8 cellular contexts compared by ENCODE assay signal in the genomic region with DNA sequence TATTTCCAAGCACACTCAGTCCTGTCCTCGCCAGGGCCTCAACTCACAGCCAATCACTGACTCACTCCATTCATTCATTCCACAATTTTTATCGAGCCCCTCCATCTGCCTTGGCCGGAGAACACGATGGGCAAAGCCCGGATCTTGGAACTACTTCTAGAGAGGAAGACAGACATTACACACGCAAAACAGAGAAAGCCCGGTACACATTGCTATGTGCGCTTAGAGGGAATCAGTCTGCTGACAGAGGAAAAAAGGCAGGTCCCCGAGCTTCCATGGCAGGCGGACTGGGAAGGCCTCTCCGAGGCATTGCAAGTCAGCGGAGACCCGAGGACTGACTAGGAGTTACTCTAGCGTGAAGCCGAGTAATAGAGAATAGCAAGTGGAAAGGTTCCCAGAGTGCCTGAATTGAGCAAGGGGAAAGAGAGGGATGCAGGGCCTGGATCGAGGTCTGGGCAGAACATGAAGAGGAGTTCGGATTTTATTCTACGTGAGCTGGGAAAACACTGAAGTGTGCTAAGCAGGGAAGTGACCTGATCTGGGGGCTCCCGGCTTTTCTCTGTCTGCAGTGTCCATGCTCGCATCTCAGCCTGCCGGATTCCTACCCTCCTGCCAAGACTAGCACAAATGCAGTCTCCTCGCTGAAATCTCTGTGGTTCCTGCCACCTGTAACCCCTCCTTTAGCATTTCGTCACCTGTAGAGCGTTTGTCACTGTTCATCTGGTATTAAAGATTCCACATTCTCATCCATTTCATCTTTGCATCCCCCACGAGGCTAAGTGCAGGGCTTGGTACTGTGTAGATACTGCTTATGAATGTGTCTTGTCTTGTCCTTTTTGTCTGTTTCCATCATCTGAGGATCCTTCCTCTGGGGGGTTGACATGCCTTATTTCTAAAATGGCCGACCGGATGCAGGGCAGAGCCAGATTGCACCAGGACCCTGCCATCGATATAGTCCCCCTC. TPM values are rescaled to one million over a fixed set of nuclear protein-coding genes. Genes with fewer than 3 reads are reported as not detected.
DNase-seq lines count a peak whose midpoint lies in the region; ATAC-seq, FAIRE-seq and TF ChIP-seq lines count a peak whose summit lies in the region.

No MANE protein-coding gene starts in this region.

- H2AFZ ChIP-seq in endothelial cell of umbilical vein (ENCODE audit: low read depth, low read length), result peak overlapping the region; percentile 86

- no peaks in the 10 kb centered on the region for H3K9me1 ChIP-seq in endothelial cell of umbilical vein (replicated peaks; ENCODE audit: control insufficient read depth, extremely low read depth, insufficient read depth, low read length)

- no peaks in the 10 kb centered on the region; the same call in 1 of the 2 replicates for H3K4me1 ChIP-seq in SJCRH30
- H3K4me1 ChIP-seq in endothelial cell of umbilical vein (ENCODE audit: control insufficient read depth, extremely low read depth, insufficient read depth, low read length), result peaks cover 13% of the 10 kb centered on the region
- peaks cover 5% of the 10 kb centered on the region for H3K4me1 ChIP-seq in mucosa of descending colon (ENCODE audit: low read depth)

- BruUV-seq in endothelial cell of umbilical vein (replicated peaks; lab: Mats Ljungman, UMichigan), result TSS peak; percentile 15

- CTCF ChIA-PET in AG04450 (lab: Charles Lee) (interaction anchor here (1.6 kb wide), 1 partner anchor 432 kb away, joined by 9 read pairs; no protein-coding TSS in a partner anchor), endothelial cell of umbilical vein (lab: Charles Lee) (interaction anchor here (0.7 to 3.7 kb wide), 10 partner anchors 8 to 432 kb away, joined by 3 to 24 read pairs (median 5); partner anchors contain the start of genes LEPR and LEPROT)

- no peaks in the 10 kb centered on the region for H3K9me3 ChIP-seq in AG04450 (ENCODE audit: control insufficient read depth, insufficient read depth, low read length)
- no peaks in the 10 kb centered on the region for H3K9me3 ChIP-seq in SJCRH30 (replicated peaks)
- no peaks in the 10 kb centered on the region for H3K9me3 ChIP-seq in endothelial cell of umbilical vein (replicated peaks; ENCODE audit: control insufficient read depth, insufficient read depth, low read length)
- H3K9me3 ChIP-seq in mucosa of descending colon, result no peaks in the 10 kb centered on the region

- H3K27ac ChIP-seq in AG04450 (ENCODE audit: low read depth, low read length), result no peak overlapping the region
- no peak overlapping the region for H3K27ac ChIP-seq in SJCRH30
- H3K27ac ChIP-seq in endothelial cell of umbilical vein (ENCODE audit: insufficient read depth, low read depth, low read length), result no peak overlapping the region

- peak overlapping the region; percentile 82 for H3K4me2 ChIP-seq in endothelial cell of umbilical vein (ENCODE audit: insufficient read depth, low read length)

- peak overlapping the region; percentile 55 for H3K4me3 ChIP-seq in AG04450 (ENCODE audit: low read depth, low read length)
- H3K4me3 ChIP-seq in SJCRH30, result peak overlapping the region; percentile 61
- peak overlapping the region; percentile 28 to 80 (median 70) for H3K4me3 ChIP-seq in endothelial cell of umbilical vein (replicated peaks in 1 of 3; ENCODE audit: insufficient read depth in 1 of 3, low read depth in 1 of 3, low read length in 3 of 3)
- H3K4me3 ChIP-seq in mucosa of descending colon, result no peak overlapping the region

- ATAC-seq in GM21717 (IDR thresholded peaks at IDR 0.05; ENCODE audit: unreplicated experiment) (peak; percentile 1), mucosa of descending colon (peak; percentile 18), HG03565 (IDR thresholded peaks at IDR 0.05; ENCODE audit: unreplicated experiment) (no peak), GM21737 (IDR thresholded peaks at IDR 0.05; ENCODE audit: unreplicated experiment) (no peak), HG02840 (IDR thresholded peaks at IDR 0.05; ENCODE audit: low FRiP score, unreplicated experiment) (no peak)

- no peak for TF ChIP-seq POLR2A in endothelial cell of umbilical vein (IDR thresholded peaks at IDR 0.05; ENCODE audit: low read depth, low read length)

- H3K36me3 ChIP-seq in SJCRH30 (no peaks in the 10 kb centered on the region), endothelial cell of umbilical vein (ENCODE audit: control insufficient read depth in 2 of 2, extremely low read depth in 1 of 2, insufficient read depth in 2 of 2, low read length in 2 of 2) (no peaks in the 10 kb centered on the region), mucosa of descending colon (ENCODE audit: low read depth) (no peaks in the 10 kb centered on the region)

- H3K79me2 ChIP-seq in endothelial cell of umbilical vein (ENCODE audit: control insufficient read depth, insufficient read depth, low read length), result no peaks in the 10 kb centered on the region

- DNase-seq in AG04450 (ENCODE audit: low read depth, low spot score) (no peak), SJCRH30 (no peak), endothelial cell of umbilical vein (ENCODE audit: low read depth, low spot score) (peak; percentile 50), mucosa of descending colon (peak in 1 of 3 donors; percentile 9)

- dilution Hi-C loops in endothelial cell of umbilical vein (cut with MboI; ENCODE audit: extremely low pct_ligation_motif_present, low sequenced_read_pairs), result no loop called here

- H3K9ac ChIP-seq in endothelial cell of umbilical vein (replicated peaks; ENCODE audit: extremely low read depth, insufficient read depth, low read length), result peak overlapping the region; percentile 69

- TF ChIP-seq CTCF in AG04450 (IDR thresholded peaks at IDR 0.05; ENCODE audit: low read depth, low read length), result no peak
- TF ChIP-seq CTCF in endothelial cell of umbilical vein (IDR thresholded peaks at IDR 0.05; ENCODE audit: extremely low read depth in 1 of 2, insufficient read depth in 1 of 2, low read depth in 1 of 2, low read length in 2 of 2), result no peak
- no peak for TF ChIP-seq CTCF in mucosa of descending colon (IDR thresholded peaks at IDR 0.05)

- POLR2A ChIA-PET in AG04450 (lab: Yijun Ruan, JAX), result no interaction called here
- POLR2A ChIA-PET in endothelial cell of umbilical vein (lab: Charles Lee), result interaction anchor here (1.8 kb wide), 1 partner anchor 164 kb away, joined by 5 read pairs; the partner anchor contains the start of genes LEPR and LEPROT

- H3K27me3 ChIP-seq in AG04450 (ENCODE audit: control insufficient read depth, insufficient read depth, low read length) (peaks cover 18% of the 10 kb centered on the region), SJCRH30 (peaks cover 9% of the 10 kb centered on the region), endothelial cell of umbilical vein (ENCODE audit: control insufficient read depth in 2 of 2, insufficient read depth in 2 of 2, low read length in 2 of 2) (no peaks in the 10 kb centered on the region)

- peak; percentile 76 for FAIRE-seq in endothelial cell of umbilical vein (lab: Jason Lieb, UNC)

- intact Hi-C loops in endothelial cell of umbilical vein (cut with micrococcal nuclease), result loop anchor here (1.0 kb wide), 1 partner anchor 432 kb away; no protein-coding TSS in a partner anchor
- intact Hi-C loops in mucosa of descending colon (cut with DNase I, micrococcal nuclease), result no loop called here

- H4K20me1 ChIP-seq in endothelial cell of umbilical vein (replicated peaks; ENCODE audit: control insufficient read depth, extremely low read depth, insufficient read depth, low read length), result no peaks in the 10 kb centered on the region

TF ChIP-seq in endothelial cell of umbilical vein, 7 proteins besides CTCF, POLR2A, EP300 and RAD21:
- TF ChIP-seq MYC (IDR thresholded peaks at IDR 0.05; ENCODE audit: low read depth, low read length) (no peak), MAX (IDR thresholded peaks at IDR 0.05; ENCODE audit: insufficient read depth, insufficient read length) (no peak), EZH2 (IDR thresholded peaks at IDR 0.05; ENCODE audit: borderline replicate concordance, low read depth, low read length, severe bottlenecking) (no peak), GATA2 (IDR thresholded peaks at IDR 0.05; ENCODE audit: insufficient read depth, insufficient read length, low read depth, low read length) (no peak), JUN (IDR thresholded peaks at IDR 0.05; ENCODE audit: borderline replicate concordance, insufficient read depth, insufficient read length, low read depth) (no peak)

RNA-seq across cellular contexts. Expression of gene DNAJC6, which starts 54.0 kb away (rescaled TPM):
- polyA plus RNA-seq in AG04450 (2011; rRNA removed), result 0.09 TPM in 1 of 2 replicates, not detected in the other
- polyA minus RNA-seq in AG04450 (2011; rRNA and poly(A)+ RNA removed), result not detected in 2 replicates
- 0.02 and 0.35 TPM in 2 replicates for total RNA-seq in SJCRH30 (2014; rRNA removed; shearing (Covaris generic))
- 2.7 and 4.9 TPM in 2 replicates for total RNA-seq in endothelial cell of umbilical vein
- polyA plus RNA-seq in endothelial cell of umbilical vein, result 1.9 and 2.3 TPM in 2 replicates
- 1.4 and 2.0 TPM in 2 replicates for polyA plus RNA-seq in endothelial cell of umbilical vein (2011; cell fraction: cytosol; rRNA removed)
- 6.0 and 6.4 TPM in 2 replicates for polyA plus RNA-seq in endothelial cell of umbilical vein (2011; cell fraction: nucleus; rRNA removed)
- 3.6 and 3.7 TPM in 2 replicates for polyA plus RNA-seq in endothelial cell of umbilical vein (2012)
- 9.9 and 11.2 TPM in 2 replicates for polyA minus RNA-seq in endothelial cell of umbilical vein
- polyA minus RNA-seq in endothelial cell of umbilical vein (2011; cell fraction: cytosol; rRNA and poly(A)+ RNA removed), result 5.3 TPM
- 10.1 and 26.3 TPM in 2 replicates for polyA minus RNA-seq in endothelial cell of umbilical vein (2011; cell fraction: nucleus; rRNA and poly(A)+ RNA removed)
- 1 to 10 TPM; 1.6 to 9.6 (median 1.8) TPM for total RNA-seq in mucosa of descending colon

Comparison
In these comparisons a context has a peak if more than half of its experiments do, and no peak if none do; other contexts are left out.
1. ATAC-seq: peak in GM21717 (single experiment) and mucosa of descending colon (single experiment); none in HG03565 (single experiment), GM21737 (single experiment) and HG02840 (single experiment).